In genomic region chr4:39320381-39321115, GRCh38 we compare ENCODE assay signal across 14 cellular contexts. TPM values are rescaled to one million over a fixed set of nuclear protein-coding genes. Genes with fewer than 3 reads are reported as not detected.
DNase-seq lines count a peak whose midpoint lies in the region; ATAC-seq and TF ChIP-seq lines count a peak whose summit lies in the region.
"Had no signal": no experiment of that assay in that cellular context is flagged by ENCODE, and none has a peak within 500 bp of the region (broad histone marks: within the 10 kb centered on the region; RNA-seq: fewer than 3 reads in every experiment).

No MANE protein-coding gene starts in this region.

- H3K4me1 Mint-ChIP-seq in activated CD8-positive, alpha-beta T cell treated with anti-CD3 and anti-CD28 coated beads for 36 hours (ENCODE audit: low read depth): peaks cover 7% of the 10 kb centered on the region
- H3K4me1 Mint-ChIP-seq in activated CD8-positive, alpha-beta T cell treated with anti-CD3 and anti-CD28 coated beads, Interleukin-2, amount 10 ng/mL, durations not matched to agents 7 days and 5 days (ENCODE audit: low read depth): no peaks in the 10 kb centered on the region
- H3K4me1 Mint-ChIP-seq in activated T-helper 17 cell treated with anti-CD3 and anti-CD28 coated beads, Interleukin-2, amount 50 U/mL, for 72 hours: peaks cover under 1% of the 10 kb centered on the region
- H3K4me1 Mint-ChIP-seq: activated CD8-positive, alpha-beta memory T cell treated with anti-CD3 and anti-CD28 coated beads, Interleukin-2, amount 10 ng/mL, durations not matched to agents 7 days and 5 days had no signal

- peak overlapping the region; percentile 44 for H3K9ac ChIP-seq in skeletal muscle satellite cell (ENCODE audit: low read depth, low read length)
- H3K9ac ChIP-seq: KMS-11 had no signal

- DNase-seq in activated CD8-positive, alpha-beta T cell treated with anti-CD3 and anti-CD28 coated beads for 36 hours: no peak
- no peak for DNase-seq in activated CD8-positive, alpha-beta T cell treated with anti-CD3 and anti-CD28 coated beads, Interleukin-2, amount 10 ng/mL, durations not matched to agents 7 days and 5 days
- DNase-seq in fibroblast of the aortic adventitia (ENCODE audit: low read depth) (peak; percentile 70), esophagus squamous epithelium (lab: John Stamatoyannopoulos, UW) (no peak), AG08395 (ENCODE audit: low spot score) (no peak)
- DNase-seq: activated CD8-positive, alpha-beta memory T cell treated with anti-CD3 and anti-CD28 coated beads, Interleukin-2, amount 10 ng/mL, durations not matched to agents 7 days and 5 days; activated naive CD4-positive, alpha-beta T cell treated with anti-CD3 and anti-CD28 coated beads, Interleukin-2, amount 50 U/mL, for 16 hours; naive thymus-derived CD4-positive, alpha-beta T cell; NCI-H446; retina had no signal

- H3K9me3 ChIP-seq in skeletal muscle satellite cell (replicated peaks; ENCODE audit: low read length): no peaks in the 10 kb centered on the region
- H3K9me3 ChIP-seq in esophagus squamous epithelium: no peaks in the 10 kb centered on the region

- CTCF ChIA-PET in activated CD8-positive, alpha-beta T cell treated with anti-CD3 and anti-CD28 coated beads for 36 hours (lab: Charles Lee): interaction anchor here (1.1 kb wide), 1 partner anchor 109 kb away, joined by 3 read pairs; no protein-coding TSS in a partner anchor
- CTCF ChIA-PET in activated CD8-positive, alpha-beta T cell treated with anti-CD3 and anti-CD28 coated beads, Interleukin-2, amount 10 ng/mL, durations not matched to agents 7 days and 5 days (lab: Charles Lee): no interaction called here

- POLR2A ChIA-PET in activated CD8-positive, alpha-beta T cell treated with anti-CD3 and anti-CD28 coated beads for 36 hours (lab: Charles Lee): no interaction called here
- POLR2A ChIA-PET in activated CD8-positive, alpha-beta T cell treated with anti-CD3 and anti-CD28 coated beads, Interleukin-2, amount 10 ng/mL, durations not matched to agents 7 days and 5 days (lab: Charles Lee): no interaction called here

- intact Hi-C loops in activated CD8-positive, alpha-beta T cell treated with anti-CD3 and anti-CD28 coated beads for 36 hours (cut with micrococcal nuclease): no loop called here
- intact Hi-C loops in esophagus squamous epithelium (cut with DNase I): no loop called here

- no peak for TF ChIP-seq CTCF in activated CD8-positive, alpha-beta T cell treated with anti-CD3 and anti-CD28 coated beads for 36 hours (IDR thresholded peaks at IDR 0.05)
- TF ChIP-seq CTCF in fibroblast of the aortic adventitia (IDR thresholded peaks at IDR 0.05; ENCODE audit: insufficient read depth, low read length) (no peak), esophagus squamous epithelium (IDR thresholded peaks at IDR 0.05) (no peak)

- H3K4me2 ChIP-seq in skeletal muscle satellite cell (ENCODE audit: low read length): peak overlapping the region; percentile 38
- H3K4me2 ChIP-seq: KMS-11 had no signal

- H3K27me3 ChIP-seq in skeletal muscle satellite cell (ENCODE audit: control insufficient read depth, insufficient read depth, low read length) (no peaks in the 10 kb centered on the region), esophagus squamous epithelium (no peaks in the 10 kb centered on the region)

- H3K27ac Mint-ChIP-seq in activated CD8-positive, alpha-beta T cell treated with anti-CD3 and anti-CD28 coated beads for 36 hours: peak overlapping the region; percentile 24
- no peak overlapping the region for H3K27ac Mint-ChIP-seq in activated CD8-positive, alpha-beta T cell treated with anti-CD3 and anti-CD28 coated beads, Interleukin-2, amount 10 ng/mL, durations not matched to agents 7 days and 5 days
- H3K27ac Mint-ChIP-seq in activated T-helper 17 cell treated with anti-CD3 and anti-CD28 coated beads, Interleukin-2, amount 50 U/mL, for 72 hours: peak overlapping the region; percentile 41
- H3K27ac Mint-ChIP-seq: activated CD8-positive, alpha-beta memory T cell treated with anti-CD3 and anti-CD28 coated beads, Interleukin-2, amount 10 ng/mL, durations not matched to agents 7 days and 5 days; naive thymus-derived CD4-positive, alpha-beta T cell had no signal

- H3K36me3 ChIP-seq in skeletal muscle satellite cell (ENCODE audit: insufficient read depth, low read length) (peaks cover 13% of the 10 kb centered on the region), esophagus squamous epithelium (peaks cover 0 to 91% (median 0%) of the 10 kb centered on the region in 3 donors)

- no peak overlapping the region for H3K4me3 Mint-ChIP-seq in activated CD8-positive, alpha-beta T cell treated with anti-CD3 and anti-CD28 coated beads for 36 hours
- no peak overlapping the region for H3K4me3 Mint-ChIP-seq in activated CD8-positive, alpha-beta T cell treated with anti-CD3 and anti-CD28 coated beads, Interleukin-2, amount 10 ng/mL, durations not matched to agents 7 days and 5 days
- no peak overlapping the region for H3K4me3 Mint-ChIP-seq in activated T-helper 17 cell treated with anti-CD3 and anti-CD28 coated beads, Interleukin-2, amount 50 U/mL, for 72 hours
- H3K4me3 Mint-ChIP-seq: activated CD8-positive, alpha-beta memory T cell treated with anti-CD3 and anti-CD28 coated beads, Interleukin-2, amount 10 ng/mL, durations not matched to agents 7 days and 5 days; naive thymus-derived CD4-positive, alpha-beta T cell had no signal

- H3K4me3 ChIP-seq in fibroblast of the aortic adventitia (ENCODE audit: low read depth, low read length): no peak overlapping the region
- no peak overlapping the region for H3K4me3 ChIP-seq in skeletal muscle satellite cell (ENCODE audit: low read length)
- H3K4me3 ChIP-seq in esophagus squamous epithelium: no peak overlapping the region

- peaks cover 35% of the 10 kb centered on the region for H3K36me3 Mint-ChIP-seq in activated CD8-positive, alpha-beta T cell treated with anti-CD3 and anti-CD28 coated beads for 36 hours (ENCODE audit: low read depth)
- H3K36me3 Mint-ChIP-seq in activated CD8-positive, alpha-beta T cell treated with anti-CD3 and anti-CD28 coated beads, Interleukin-2, amount 10 ng/mL, durations not matched to agents 7 days and 5 days (ENCODE audit: low read depth): peaks cover 43% of the 10 kb centered on the region
- peaks cover 41% of the 10 kb centered on the region for H3K36me3 Mint-ChIP-seq in activated T-helper 17 cell treated with anti-CD3 and anti-CD28 coated beads, Interleukin-2, amount 50 U/mL, for 72 hours (ENCODE audit: low read depth)

- ATAC-seq in activated CD8-positive, alpha-beta T cell treated with anti-CD3 and anti-CD28 coated beads for 36 hours: no peak
- ATAC-seq in activated CD8-positive, alpha-beta T cell treated with anti-CD3 and anti-CD28 coated beads, Interleukin-2, amount 10 ng/mL, durations not matched to agents 7 days and 5 days: no peak
- no peak for ATAC-seq in activated T-helper 17 cell treated with anti-CD3 and anti-CD28 coated beads, Interleukin-2, amount 50 U/mL, for 72 hours (replicated peaks)
- ATAC-seq in HG03196 (IDR thresholded peaks at IDR 0.05; ENCODE audit: unreplicated experiment): no peak
- ATAC-seq: activated CD8-positive, alpha-beta memory T cell treated with anti-CD3 and anti-CD28 coated beads, Interleukin-2, amount 10 ng/mL, durations not matched to agents 7 days and 5 days; naive thymus-derived CD4-positive, alpha-beta T cell had no signal

- TF ChIP-seq POLR2A in esophagus squamous epithelium (IDR thresholded peaks at IDR 0.05): no peak

- H3K27ac ChIP-seq in esophagus squamous epithelium: no peak overlapping the region
- H3K27ac ChIP-seq: KMS-11 had no signal

- peaks cover 26% of the 10 kb centered on the region for H3K4me1 ChIP-seq in skeletal muscle satellite cell (ENCODE audit: control insufficient read depth, insufficient read depth, low read length)
- no peaks in the 10 kb centered on the region for H3K4me1 ChIP-seq in esophagus squamous epithelium

- H3K9me3 Mint-ChIP-seq in activated CD8-positive, alpha-beta T cell treated with anti-CD3 and anti-CD28 coated beads for 36 hours: no peaks in the 10 kb centered on the region
- no peaks in the 10 kb centered on the region for H3K9me3 Mint-ChIP-seq in activated CD8-positive, alpha-beta T cell treated with anti-CD3 and anti-CD28 coated beads, Interleukin-2, amount 10 ng/mL, durations not matched to agents 7 days and 5 days (ENCODE audit: insufficient read depth)
- H3K9me3 Mint-ChIP-seq in activated T-helper 17 cell treated with anti-CD3 and anti-CD28 coated beads, Interleukin-2, amount 50 U/mL, for 72 hours: no peaks in the 10 kb centered on the region
- H3K9me3 Mint-ChIP-seq: naive thymus-derived CD4-positive, alpha-beta T cell had no signal

- H3K27me3 Mint-ChIP-seq in activated CD8-positive, alpha-beta T cell treated with anti-CD3 and anti-CD28 coated beads for 36 hours: no peaks in the 10 kb centered on the region
- no peaks in the 10 kb centered on the region for H3K27me3 Mint-ChIP-seq in activated CD8-positive, alpha-beta T cell treated with anti-CD3 and anti-CD28 coated beads, Interleukin-2, amount 10 ng/mL, durations not matched to agents 7 days and 5 days (ENCODE audit: low read depth)
- no peaks in the 10 kb centered on the region for H3K27me3 Mint-ChIP-seq in activated T-helper 17 cell treated with anti-CD3 and anti-CD28 coated beads, Interleukin-2, amount 50 U/mL, for 72 hours
- H3K27me3 Mint-ChIP-seq: activated CD8-positive, alpha-beta memory T cell treated with anti-CD3 and anti-CD28 coated beads, Interleukin-2, amount 10 ng/mL, durations not matched to agents 7 days and 5 days; naive thymus-derived CD4-positive, alpha-beta T cell had no signal

RNA-seq across cellular contexts. Expression of gene RFC1, which starts 45.6 kb away (rescaled TPM):
- 100 to 1,000 TPM; 108 to 114 TPM for total RNA-seq in activated CD8-positive, alpha-beta T cell treated with anti-CD3 and anti-CD28 coated beads for 36 hours
- 10 to 100 TPM; 79.6 to 82.2 TPM for total RNA-seq in activated CD8-positive, alpha-beta T cell treated with anti-CD3 and anti-CD28 coated beads, Interleukin-2, amount 10 ng/mL, durations not matched to agents 7 days and 5 days
- total RNA-seq in activated T-helper 17 cell treated with anti-CD3 and anti-CD28 coated beads, Interleukin-2, amount 50 U/mL, for 72 hours: 10 to 100 TPM; 79.0 to 86.3 TPM
- total RNA-seq in fibroblast of the aortic adventitia (ENCODE audit: low replicate concordance) (38.9 and 78.5 TPM in 2 replicates), esophagus squamous epithelium (10 to 100 TPM; 19.8 to 34.2 (median 25.4) TPM)
- total RNA-seq in skeletal muscle satellite cell (2012; rRNA removed): 32.8 and 34.2 TPM in 2 replicates
